In genomic region chr10:62025901-62026879, GRCh38 we compare ENCODE assay signal across 15 cellular contexts.
DNase-seq lines count a peak whose midpoint lies in the region; ATAC-seq and TF ChIP-seq lines count a peak whose summit lies in the region.
"Had no signal": no experiment of that assay in that cellular context is flagged by ENCODE, and none has a peak within 500 bp of the region (broad histone marks: within the 10 kb centered on the region; RNA-seq: fewer than 3 reads in every experiment).

No MANE protein-coding gene starts in this region.

- H3K4me1 Mint-ChIP-seq in activated naive CD4-positive, alpha-beta T cell treated with anti-CD3 and anti-CD28 coated beads, Interleukin-2, amount 50 U/mL, for 24 hours = peaks cover 92% of the 10 kb centered on the region
- H3K4me1 Mint-ChIP-seq in activated B cell treated with CpG ODN at 0.5 μM for 24 hours = peaks cover 89% of the 10 kb centered on the region

- no peak overlapping the region for H3K4me3 Mint-ChIP-seq in activated naive CD4-positive, alpha-beta T cell treated with anti-CD3 and anti-CD28 coated beads, Interleukin-2, amount 50 U/mL, for 24 hours
- H3K4me3 Mint-ChIP-seq in activated B cell treated with CpG ODN at 0.5 μM for 24 hours = no peak overlapping the region
- H3K4me3 Mint-ChIP-seq: mesothelial cell of epicardium had no signal

- no peaks in the 10 kb centered on the region for H3K9me3 Mint-ChIP-seq in activated naive CD4-positive, alpha-beta T cell treated with anti-CD3 and anti-CD28 coated beads, Interleukin-2, amount 50 U/mL, for 24 hours
- peaks cover 2% of the 10 kb centered on the region for H3K9me3 Mint-ChIP-seq in activated B cell treated with CpG ODN at 0.5 μM for 24 hours

- 55 to 56% methylated on average over 4 of the region's 4 CpGs for WGBS in aorta, 2 donors

- H3K36me3 ChIP-seq in aorta (ENCODE audit: control insufficient read depth in 1 of 2, insufficient read depth in 2 of 2, low read length in 1 of 2) = no peaks in the 10 kb centered on the region
- no peaks in the 10 kb centered on the region; the same call in none of the 2 replicates for H3K36me3 ChIP-seq in HAP-1 (replicated peaks)

- H3K9me3 ChIP-seq in aorta (ENCODE audit: control insufficient read depth, low read length) (no peaks in the 10 kb centered on the region), HAP-1 (no peaks in the 10 kb centered on the region)

- H3K4me3 ChIP-seq in aorta (ENCODE audit: low read length in 2 of 2) (no peak overlapping the region), HAP-1 (no peak overlapping the region)

- peaks cover 28% of the 10 kb centered on the region for H3K36me3 Mint-ChIP-seq in activated naive CD4-positive, alpha-beta T cell treated with anti-CD3 and anti-CD28 coated beads, Interleukin-2, amount 50 U/mL, for 24 hours
- H3K36me3 Mint-ChIP-seq in activated B cell treated with CpG ODN at 0.5 μM for 24 hours (ENCODE audit: low read depth) = peaks cover 64% of the 10 kb centered on the region

- intact Hi-C loops in activated B cell treated with CpG ODN at 0.5 μM for 24 hours (cut with micrococcal nuclease) (no loop called here), aorta (cut with DNase I) (no loop called here)

- peak overlapping the region; percentile 59 for H3K27ac Mint-ChIP-seq in activated naive CD4-positive, alpha-beta T cell treated with anti-CD3 and anti-CD28 coated beads, Interleukin-2, amount 50 U/mL, for 24 hours
- peak overlapping the region; percentile 63 for H3K27ac Mint-ChIP-seq in activated B cell treated with CpG ODN at 0.5 μM for 24 hours

- DNase-seq in activated naive CD4-positive, alpha-beta T cell treated with anti-CD3 and anti-CD28 coated beads, Interleukin-2, amount 50 U/mL, for 16 hours = no peak
- DNase-seq in activated B cell treated with CpG ODN at 0.5 μM for 24 hours (no peak), foreskin keratinocyte (peak; percentile 78 to 90), aorta (no peak), HAP-1 (ENCODE audit: low spot score in 2 of 2) (no peak), GM19238 (ENCODE audit: insufficient read length, low spot score) (no peak)
- DNase-seq: activated CD4-positive, CD25-positive, alpha-beta regulatory T cell treated with anti-CD3 and anti-CD28 coated beads, Interleukin-2, amount 50 U/mL, for 72 hours; activated effector memory CD4-positive, alpha-beta T cell treated with Interleukin-2 at 50 U/mL for 16 hours; hypothalamus; NCI-H1048; NCI-H526 treated with DMSO at 0.1 percent for 48 hours had no signal

- no peak for TF ChIP-seq CTCF in activated B cell treated with CpG ODN at 0.5 μM for 24 hours (IDR thresholded peaks at IDR 0.05)
- no peak for TF ChIP-seq CTCF in foreskin keratinocyte (conservative IDR thresholded peaks at IDR 0.05)

- peaks cover 45% of the 10 kb centered on the region for H3K4me1 ChIP-seq in foreskin keratinocyte
- peaks cover 3 to 11% of the 10 kb centered on the region in 2 donors for H3K4me1 ChIP-seq in aorta (ENCODE audit: control insufficient read depth in 1 of 2, insufficient read depth in 2 of 2, low read length in 2 of 2)
- peaks cover 2% of the 10 kb centered on the region for H3K4me1 ChIP-seq in HAP-1

- ATAC-seq in activated B cell treated with CpG ODN at 0.5 μM for 24 hours (ENCODE audit: low read depth) = no peak
- peak; percentile 85 for ATAC-seq in foreskin keratinocyte
- no peak for ATAC-seq in aorta (ENCODE audit: low FRiP score)
- no peak for ATAC-seq in GM18858 (IDR thresholded peaks at IDR 0.05; ENCODE audit: unreplicated experiment)

- H3K27me3 ChIP-seq in foreskin keratinocyte = no peaks in the 10 kb centered on the region
- no peaks in the 10 kb centered on the region for H3K27me3 ChIP-seq in aorta (ENCODE audit: control insufficient read depth in 1 of 2, insufficient read depth in 2 of 2, low read length in 1 of 2)
- H3K27me3 ChIP-seq in HAP-1 (ENCODE audit: low read depth) = no peaks in the 10 kb centered on the region

- no peaks in the 10 kb centered on the region for H3K27me3 Mint-ChIP-seq in activated naive CD4-positive, alpha-beta T cell treated with anti-CD3 and anti-CD28 coated beads, Interleukin-2, amount 50 U/mL, for 24 hours
- H3K27me3 Mint-ChIP-seq in activated B cell treated with CpG ODN at 0.5 μM for 24 hours = no peaks in the 10 kb centered on the region

- CTCF ChIA-PET in activated B cell treated with CpG ODN at 0.5 μM for 24 hours (lab: Charles Lee) = interaction anchor here (1.1 to 2.1 kb wide), 6 partner anchors 8 to 275 kb away, joined by 3 to 9 read pairs (median 4); no protein-coding TSS in a partner anchor

- in situ Hi-C loops in HAP-1 (cut with MboI; ENCODE audit: low sequenced_read_pairs) = no loop called here

- H3K27ac ChIP-seq in foreskin keratinocyte (peak overlapping the region; percentile 65), aorta (ENCODE audit: low read depth in 1 of 2, low read length in 2 of 2) (peak overlapping the region; percentile 12 to 67)
- H3K27ac ChIP-seq: HL-60 had no signal

- POLR2A ChIA-PET in activated B cell treated with CpG ODN at 0.5 μM for 24 hours (lab: Charles Lee) = interaction anchor here (0.6 to 18.5 kb wide), 13 partner anchors 9 to 1764 kb away, joined by 3 to 382 read pairs (median 4); partner anchors contain the start of gene ARID5B

Comparison
In these comparisons a context has a peak if more than half of its experiments do, and no peak if none do; other contexts are left out.
1. DNase-seq: peak in foreskin keratinocyte (2 of 2); none in activated naive CD4-positive, alpha-beta T cell treated with anti-CD3 and anti-CD28 coated beads, Interleukin-2, amount 50 U/mL, for 16 hours (single experiment), activated B cell treated with CpG ODN at 0.5 μM for 24 hours (single experiment), aorta (0 of 2), HAP-1 (0 of 2) and GM19238 (single experiment).